8 cellular contexts compared by ENCODE assay signal in the genomic region with DNA sequence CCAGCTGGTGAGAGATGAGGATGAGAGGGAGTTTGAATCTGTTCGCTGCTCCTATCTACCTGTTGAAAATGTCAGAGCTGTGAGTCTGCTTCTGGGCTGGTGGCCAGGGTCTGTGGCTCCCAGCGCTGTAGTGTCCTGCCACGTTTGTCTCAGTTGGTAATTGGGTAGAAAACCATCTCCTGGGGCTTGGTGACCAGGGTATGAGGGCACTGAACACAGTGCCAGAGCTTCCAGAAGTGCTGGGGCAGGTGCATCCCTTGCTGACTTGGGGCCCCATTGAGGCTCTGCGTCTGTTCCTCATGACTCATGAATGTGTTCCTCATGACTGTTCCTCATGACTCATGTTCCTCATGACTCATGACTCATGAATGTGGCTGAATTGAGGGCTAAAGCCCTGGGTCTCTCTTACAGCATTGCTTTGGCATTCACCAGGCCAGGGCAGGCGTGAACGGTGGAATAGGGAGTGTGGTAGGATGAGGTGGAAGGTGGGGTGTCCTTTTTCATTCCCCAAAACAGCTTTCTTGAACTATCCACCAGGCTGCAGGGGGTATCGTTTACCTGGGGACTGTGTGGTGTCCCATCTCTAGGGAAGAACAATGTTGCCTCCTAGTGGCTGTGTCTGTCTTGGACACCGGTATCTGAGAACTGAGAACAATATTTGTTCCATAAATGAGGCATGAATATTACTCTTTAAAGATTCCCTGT.
DNase-seq lines count a peak whose midpoint lies in the region; ATAC-seq, FAIRE-seq and TF ChIP-seq lines count a peak whose summit lies in the region.

No MANE protein-coding gene starts in this region.

- H3K27me3 ChIP-seq in lung (ENCODE audit: control insufficient read depth, insufficient read depth) (no peaks in the 10 kb centered on the region), tibial nerve (no peaks in the 10 kb centered on the region)

- no peak for TF ChIP-seq POLR2A in tibial nerve (IDR thresholded peaks at IDR 0.05)

- H3K9me3 ChIP-seq in lung (ENCODE audit: control insufficient read depth in 2 of 2, insufficient read depth in 1 of 2, low read length in 1 of 2) (no peaks in the 10 kb centered on the region), tibial nerve (no peaks in the 10 kb centered on the region)

- WGBS in lung, 2 donors: 42 to 46% methylated on average over 8 of the region's 8 CpGs
- WGBS in tibial nerve, 2 donors: 51 to 52% methylated on average over 8 of the region's 8 CpGs

- peak in 1 of 2 donors; percentile 90 for TF ChIP-seq EP300 in tibial nerve (IDR thresholded peaks at IDR 0.05)

- TF ChIP-seq CTCF in choroid plexus epithelial cell (conservative IDR thresholded peaks at IDR 0.05; ENCODE audit: low read depth, low read length) (peak; percentile 80), lung (IDR thresholded peaks at IDR 0.05; ENCODE audit: control extremely low read depth, extremely low read depth) (peak; percentile 22), tibial nerve (IDR thresholded peaks at IDR 0.05) (peak in 4 of 5 experiments; percentile 9 to 39 (median 22))

- FAIRE-seq in HTR-8/SVneo (lab: Jason Lieb, UNC): peak; percentile 96

- peak; percentile 88 to 91 for ATAC-seq in activated CD4-positive, CD25-positive, alpha-beta regulatory T cell treated with anti-CD3 and anti-CD28 coated beads, Interleukin-2, amount 50 U/mL, for 24 hours
- peak; percentile 85 for ATAC-seq in GM21619 (IDR thresholded peaks at IDR 0.05; ENCODE audit: unreplicated experiment)
- peak; percentile 98 for ATAC-seq in SK-N-SH treated with all-trans-retinoic acid at 6 μM for 48 hours
- ATAC-seq in lung (ENCODE audit: insufficient read depth, low FRiP score): peak; percentile 96

- H3K4me1 ChIP-seq in lung (ENCODE audit: control insufficient read depth in 2 of 2, insufficient read depth in 2 of 2, low read length in 2 of 2) (peaks cover 0 to 10% of the 10 kb centered on the region in 2 donors), tibial nerve (peaks cover 0 to 12% (median 2%) of the 10 kb centered on the region in 4 donors)

- H3K36me3 ChIP-seq in lung (ENCODE audit: control insufficient read depth in 2 of 2, insufficient read depth in 2 of 2, low read length in 2 of 2) (no peaks in the 10 kb centered on the region), tibial nerve (no peaks in the 10 kb centered on the region)

- H3K4me3 ChIP-seq in choroid plexus epithelial cell (ENCODE audit: low read depth, low read length) (no peak overlapping the region), lung (no peak overlapping the region), tibial nerve (no peak overlapping the region)

- peak overlapping the region in 1 of 2 donors; percentile 58 for H3K27ac ChIP-seq in lung (ENCODE audit: low read depth in 1 of 2, low read length in 1 of 2)
- H3K27ac ChIP-seq in tibial nerve: peak overlapping the region in 1 of 4 donors; percentile 52

- DNase-seq in activated CD4-positive, CD25-positive, alpha-beta regulatory T cell (lab: John Stamatoyannopoulos, UW): no peak
- DNase-seq in HTR-8/SVneo (ENCODE audit: insufficient read length, low spot score): peak; percentile 96
- DNase-seq in choroid plexus epithelial cell (ENCODE audit: low read depth): peak; percentile 99
- peak; percentile 73 for DNase-seq in lung (ENCODE audit: low spot score)
- peak in 1 of 2 donors; percentile 67 for DNase-seq in tibial nerve (ENCODE audit: low spot score in 2 of 2)

TF ChIP-seq in SK-N-SH treated with all-trans-retinoic acid at 6 μM for 48 hours, 23 proteins besides CTCF, POLR2A, EP300 and RAD21:
- TF ChIP-seq, protein P1, sequence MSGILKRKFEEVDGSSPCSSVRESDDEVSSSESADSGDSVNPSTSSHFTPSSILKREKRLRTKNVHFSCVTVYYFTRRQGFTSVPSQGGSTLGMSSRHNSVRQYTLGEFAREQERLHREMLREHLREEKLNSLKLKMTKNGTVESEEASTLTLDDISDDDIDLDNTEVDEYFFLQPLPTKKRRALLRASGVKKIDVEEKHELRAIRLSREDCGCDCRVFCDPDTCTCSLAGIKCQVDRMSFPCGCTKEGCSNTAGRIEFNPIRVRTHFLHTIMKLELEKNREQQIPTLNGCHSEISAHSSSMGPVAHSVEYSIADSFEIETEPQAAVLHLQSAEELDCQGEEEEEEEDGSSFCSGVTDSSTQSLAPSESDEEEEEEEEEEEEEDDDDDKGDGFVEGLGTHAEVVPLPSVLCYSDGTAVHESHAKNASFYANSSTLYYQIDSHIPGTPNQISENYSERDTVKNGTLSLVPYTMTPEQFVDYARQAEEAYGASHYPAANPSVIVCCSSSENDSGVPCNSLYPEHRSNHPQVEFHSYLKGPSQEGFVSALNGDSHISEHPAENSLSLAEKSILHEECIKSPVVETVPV (CRISPR knock-in tag; IDR thresholded peaks at IDR 0.05): no peak
- TF ChIP-seq RARB (CRISPR knock-in tag; IDR thresholded peaks at IDR 0.05) (no peak), ZC3H10 (CRISPR knock-in tag; IDR thresholded peaks at IDR 0.05) (peak; percentile 59; the same call in 1 of the 2 replicates), CSDC2 (CRISPR knock-in tag; IDR thresholded peaks at IDR 0.05) (no peak), ZNF70 (CRISPR knock-in tag; IDR thresholded peaks at IDR 0.05) (no peak), PPARA (CRISPR knock-in tag; IDR thresholded peaks at IDR 0.05; ENCODE audit: borderline replicate concordance) (no peak), BACH2 (CRISPR knock-in tag; IDR thresholded peaks at IDR 0.05; ENCODE audit: borderline replicate concordance) (no peak), ZFP3 (CRISPR knock-in tag; IDR thresholded peaks at IDR 0.05) (peak; percentile 47; the same call in 1 of the 2 replicates), GLIS3 (CRISPR knock-in tag; IDR thresholded peaks at IDR 0.05) (no peak)
- TF ChIP-seq, protein P2, sequence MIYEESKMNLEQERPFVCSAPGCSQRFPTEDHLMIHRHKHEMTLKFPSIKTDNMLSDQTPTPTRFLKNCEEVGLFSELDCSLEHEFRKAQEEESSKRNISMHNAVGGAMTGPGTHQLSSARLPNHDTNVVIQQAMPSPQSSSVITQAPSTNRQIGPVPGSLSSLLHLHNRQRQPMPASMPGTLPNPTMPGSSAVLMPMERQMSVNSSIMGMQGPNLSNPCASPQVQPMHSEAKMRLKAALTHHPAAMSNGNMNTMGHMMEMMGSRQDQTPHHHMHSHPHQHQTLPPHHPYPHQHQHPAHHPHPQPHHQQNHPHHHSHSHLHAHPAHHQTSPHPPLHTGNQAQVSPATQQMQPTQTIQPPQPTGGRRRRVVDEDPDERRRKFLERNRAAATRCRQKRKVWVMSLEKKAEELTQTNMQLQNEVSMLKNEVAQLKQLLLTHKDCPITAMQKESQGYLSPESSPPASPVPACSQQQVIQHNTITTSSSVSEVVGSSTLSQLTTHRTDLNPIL (CRISPR knock-in tag; IDR thresholded peaks at IDR 0.05; ENCODE audit: low read depth): peak; percentile 83
- TF ChIP-seq, protein P3, sequence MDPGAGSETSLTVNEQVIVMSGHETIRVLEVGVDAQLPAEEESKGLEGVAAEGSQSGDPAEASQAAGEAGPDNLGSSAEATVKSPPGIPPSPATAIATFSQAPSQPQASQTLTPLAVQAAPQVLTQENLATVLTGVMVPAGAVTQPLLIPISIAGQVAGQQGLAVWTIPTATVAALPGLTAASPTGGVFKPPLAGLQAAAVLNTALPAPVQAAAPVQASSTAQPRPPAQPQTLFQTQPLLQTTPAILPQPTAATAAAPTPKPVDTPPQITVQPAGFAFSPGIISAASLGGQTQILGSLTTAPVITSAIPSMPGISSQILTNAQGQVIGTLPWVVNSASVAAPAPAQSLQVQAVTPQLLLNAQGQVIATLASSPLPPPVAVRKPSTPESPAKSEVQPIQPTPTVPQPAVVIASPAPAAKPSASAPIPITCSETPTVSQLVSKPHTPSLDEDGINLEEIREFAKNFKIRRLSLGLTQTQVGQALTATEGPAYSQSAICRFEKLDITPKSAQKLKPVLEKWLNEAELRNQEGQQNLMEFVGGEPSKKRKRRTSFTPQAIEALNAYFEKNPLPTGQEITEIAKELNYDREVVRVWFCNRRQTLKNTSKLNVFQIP (CRISPR knock-in tag; IDR thresholded peaks at IDR 0.05; ENCODE audit: borderline replicate concordance, low read depth): no peak

Comparison
In these comparisons a context has a peak if more than half of its experiments do, and no peak if none do; other contexts are left out.
1. DNase-seq: peak in HTR-8/SVneo (single experiment), choroid plexus epithelial cell (single experiment) and lung (single experiment); none in activated CD4-positive, CD25-positive, alpha-beta regulatory T cell (0 of 4).
2. CTCF ChIP-seq: peak in every context shown above with its lines; median percentile 80 in choroid plexus epithelial cell; 22 in lung; 22 in tibial nerve.
3. Peak in every context shown above with its lines, with median percentiles within 50 percentile points of each other: ATAC-seq.